Comparison of ENCODE assay signal across 15 cellular contexts in genomic region chr12:118355838-118356237, GRCh38. TPM values are rescaled to one million over a fixed set of nuclear protein-coding genes. Genes with fewer than 3 reads are reported as not detected.
A peak's percentile ranks its signal among the peaks of the same experiment; 100 is the strongest.
DNase-seq lines count a peak whose midpoint lies in the region; ATAC-seq, FAIRE-seq and TF ChIP-seq lines count a peak whose summit lies in the region.
"Had no signal": no experiment of that assay in that cellular context is flagged by ENCODE, and none has a peak within 500 bp of the region (broad histone marks: within the 10 kb centered on the region; RNA-seq: fewer than 3 reads in every experiment).

No MANE protein-coding gene starts in this region.

- H3K79me2 ChIP-seq in Karpas-422 (ENCODE audit: low read length): peaks cover 94% of the 10 kb centered on the region

- H3K9ac ChIP-seq in Karpas-422 (ENCODE audit: low read length): no peak overlapping the region
- H3K9ac ChIP-seq: neural progenitor cell had no signal

- H3K9me3 ChIP-seq in Karpas-422 (ENCODE audit: low read length) (no peaks in the 10 kb centered on the region), pancreas (no peaks in the 10 kb centered on the region)

- no TSS peak for BruUV-seq in Calu3 (replicated peaks; lab: Mats Ljungman, UMichigan)

- no peak overlapping the region for H2AFZ ChIP-seq in Karpas-422 (ENCODE audit: low read length)
- H2AFZ ChIP-seq: neural progenitor cell had no signal

- H3K4me2 ChIP-seq in Karpas-422 (ENCODE audit: low read depth, low read length, poor library complexity, severe bottlenecking): peak overlapping the region; percentile 80
- H3K4me2 ChIP-seq: neural progenitor cell had no signal

- H3K4me1 Mint-ChIP-seq in Calu3 (ENCODE audit: low read depth, unreplicated experiment) (peaks cover 24% of the 10 kb centered on the region), chondrocyte (ENCODE audit: low read depth) (peaks cover 62% of the 10 kb centered on the region)
- H3K4me1 Mint-ChIP-seq: neural progenitor cell had no signal

- H3K27me3 Mint-ChIP-seq in Calu3 (ENCODE audit: unreplicated experiment): no peaks in the 10 kb centered on the region
- no peaks in the 10 kb centered on the region for H3K27me3 Mint-ChIP-seq in chondrocyte (ENCODE audit: low read depth)
- H3K27me3 Mint-ChIP-seq: central memory CD8-positive, alpha-beta T cell had no signal

- H3K36me3 ChIP-seq in Karpas-422 (ENCODE audit: insufficient read depth, low read length) (peaks cover 16% of the 10 kb centered on the region; the same call in 1 of the 2 replicates), pancreas (no peaks in the 10 kb centered on the region)
- H3K36me3 ChIP-seq: neural progenitor cell had no signal

- CTCF ChIA-PET in Calu3 (lab: Charles Lee): interaction anchor here (0.5 to 0.7 kb wide), 4 partner anchors 22 to 1954 kb away, joined by 3 to 11 read pairs (median 3); no protein-coding TSS in a partner anchor

- DNase-seq in Calu3 (no peak), Karpas-422 (no peak), chondrocyte (ENCODE audit: low spot score) (no peak), pancreas (no peak), NCI-H446 treated with DMSO at 0.1 percent for 48 hours (lab: John Stamatoyannopoulos, UW) (no peak), UCSD-AML1 (lab: John Stamatoyannopoulos, UW; ENCODE audit: unreplicated experiment) (no peak)
- DNase-seq: activated CD4-positive, CD25-positive, alpha-beta regulatory T cell treated with anti-CD3 and anti-CD28 coated beads, Interleukin-2, amount 50 U/mL, for 72 hours; GF-D8; NCI-H2081; NCI-H748 treated with DMSO at 0.1 percent for 48 hours had no signal

- FAIRE-seq in pancreas (lab: Jason Lieb, UNC): no peak
- FAIRE-seq: endometrium had no signal

- H3K4me3 ChIP-seq in Karpas-422 (ENCODE audit: low read length) (no peak overlapping the region), pancreas (no peak overlapping the region)
- H3K4me3 ChIP-seq: neural progenitor cell had no signal

- 90 to 97% methylated on average over 1 of the region's 1 CpG for WGBS in pancreas, 2 donors

- H3K36me3 Mint-ChIP-seq in Calu3 (ENCODE audit: insufficient read depth, unreplicated experiment) (peaks cover 25% of the 10 kb centered on the region), chondrocyte (ENCODE audit: low read depth) (no peaks in the 10 kb centered on the region)
- H3K36me3 Mint-ChIP-seq: neural progenitor cell had no signal

- no peaks in the 10 kb centered on the region for H3K27me3 ChIP-seq in Karpas-422 (ENCODE audit: low read length)
- no peaks in the 10 kb centered on the region for H3K27me3 ChIP-seq in pancreas
- H3K27me3 ChIP-seq: neural progenitor cell had no signal

- H3K9me3 Mint-ChIP-seq in Calu3 (ENCODE audit: low read depth, unreplicated experiment) (no peaks in the 10 kb centered on the region), chondrocyte (ENCODE audit: low read depth) (no peaks in the 10 kb centered on the region)
- H3K9me3 Mint-ChIP-seq: central memory CD8-positive, alpha-beta T cell had no signal

- H3K9me2 ChIP-seq in Karpas-422 (replicated peaks; ENCODE audit: insufficient read depth, low read length): no peaks in the 10 kb centered on the region

- H3K4me3 Mint-ChIP-seq in Calu3 (ENCODE audit: low read depth, unreplicated experiment) (peak overlapping the region; percentile 36), chondrocyte (ENCODE audit: unreplicated experiment) (no peak overlapping the region)
- H3K4me3 Mint-ChIP-seq: central memory CD8-positive, alpha-beta T cell; neural progenitor cell had no signal

- H3K27ac Mint-ChIP-seq in Calu3 (ENCODE audit: unreplicated experiment) (no peak overlapping the region), chondrocyte (ENCODE audit: unreplicated experiment) (peak overlapping the region; percentile 69)
- H3K27ac Mint-ChIP-seq: neural progenitor cell; T-helper 1 cell treated with Interleukin-12 subunit alpha and Interleukin-12 subunit beta and Interleukin-4 antibody, amounts not matched to agents 30 μg/mL and 1 μg/mL, for 36 hours had no signal

- H4K20me1 ChIP-seq in Karpas-422 (ENCODE audit: insufficient read depth, low read depth, low read length): no peaks in the 10 kb centered on the region

- intact Hi-C loops in Calu3 (cut with micrococcal nuclease; ENCODE audit: unreplicated experiment): loop anchor here (2.0 to 5.0 kb wide), 3 partner anchors 19 to 174 kb away; no protein-coding TSS in a partner anchor
- intact Hi-C loops in pancreas (cut with DNase I): no loop called here

- H3K27ac ChIP-seq in Karpas-422 (ENCODE audit: low read length) (peak overlapping the region; percentile 1; the same call in 1 of the 2 replicates), pancreas (peak overlapping the region in 1 of 4 donors; percentile 61)
- H3K27ac ChIP-seq: neural progenitor cell had no signal

- peak in 3 of 4 donors; percentile 30 to 62 (median 54) for ATAC-seq in pancreas
- no peak for ATAC-seq in GM18861 (IDR thresholded peaks at IDR 0.05; ENCODE audit: unreplicated experiment)

- TF ChIP-seq CTCF in Calu3 (IDR thresholded peaks at IDR 0.05; ENCODE audit: unreplicated experiment) (no peak), chondrocyte (IDR thresholded peaks at IDR 0.05) (no peak), pancreas (IDR thresholded peaks at IDR 0.05) (no peak)

- H3K4me1 ChIP-seq in Karpas-422 (ENCODE audit: low read length) (peaks cover 49% of the 10 kb centered on the region), pancreas (peaks cover 0 to 29% (median 18%) of the 10 kb centered on the region in 3 donors)
- H3K4me1 ChIP-seq: neural progenitor cell had no signal

RNA-seq across cellular contexts. Expression of gene TAOK3, which starts 16.9 kb away (rescaled TPM):
- total RNA-seq in Calu3 (2022) (39.1 and 44.1 TPM in 2 replicates), chondrocyte (18.3 to 31.3 TPM (median 19.9 TPM) in 3 replicates), pancreas (10 to 100 TPM in 4 of 6 donors, 1 to 10 TPM in 2; 8.9 to 21.0 (median 12.5) TPM)
- 86.7 and 88.4 TPM in 2 replicates for total RNA-seq in Karpas-422 (2014; rRNA removed; shearing (Covaris generic); ENCODE audit: low replicate concordance)
- 10 to 100 TPM in 1 of 2 donors, 1 to 10 TPM in 1; 7.9 to 11.1 TPM for polyA plus RNA-seq in pancreas

RNA-seq across cellular contexts. Expression of gene SUDS3, which starts 20.5 kb away (rescaled TPM):
- total RNA-seq in Calu3 (2022) (49.4 and 50.5 TPM in 2 replicates), chondrocyte (22.6 to 27.8 TPM (median 23.4 TPM) in 3 replicates), pancreas (10 to 100 TPM; 12.5 to 26.8 (median 15.4) TPM)
- total RNA-seq in Karpas-422 (2014; rRNA removed; shearing (Covaris generic); ENCODE audit: low replicate concordance): 41.5 and 55.0 TPM in 2 replicates
- 10 to 100 TPM; 10.6 to 14.8 TPM for polyA plus RNA-seq in pancreas
